16 cellular contexts compared by ENCODE assay signal in the genomic region with DNA sequence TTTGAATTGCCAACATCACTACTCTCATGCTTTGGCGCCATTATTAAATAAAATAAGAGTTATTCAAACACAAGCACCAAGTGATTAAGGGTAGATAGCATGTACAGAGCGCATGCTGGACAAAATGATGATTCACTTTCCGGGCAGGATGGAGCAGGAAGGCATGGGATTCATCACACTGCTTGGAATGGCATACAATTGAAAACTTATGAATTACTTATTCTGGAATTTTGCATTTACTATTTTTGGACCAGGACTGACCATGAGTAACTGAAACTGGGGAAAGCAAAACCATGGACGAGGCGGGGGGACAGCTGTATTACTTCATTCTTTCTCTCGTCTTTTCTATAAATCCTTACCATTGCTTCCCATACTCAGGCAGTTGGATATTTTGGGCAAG. TPM values are rescaled to one million over a fixed set of nuclear protein-coding genes. Genes with fewer than 3 reads are reported as not detected.
DNase-seq lines count a peak whose midpoint lies in the region; ATAC-seq, FAIRE-seq and TF ChIP-seq lines count a peak whose summit lies in the region.
"Had no signal": no experiment of that assay in that cellular context is flagged by ENCODE, and none has a peak within 500 bp of the region (broad histone marks: within the 10 kb centered on the region; RNA-seq: fewer than 3 reads in every experiment).

No MANE protein-coding gene starts in this region.

- peak overlapping the region; percentile 66 for H3K4me2 ChIP-seq in skeletal muscle satellite cell (ENCODE audit: low read length)

- FAIRE-seq in H54 (lab: Jason Lieb, UNC), result peak; percentile 93
- FAIRE-seq: kidney had no signal

- H3K4me1 ChIP-seq in skeletal muscle satellite cell (ENCODE audit: control insufficient read depth, insufficient read depth, low read length), result peaks cover 80% of the 10 kb centered on the region
- H3K4me1 ChIP-seq: tibial nerve had no signal

- ATAC-seq in natural killer cell (no peak), HG03378 (IDR thresholded peaks at IDR 0.05; ENCODE audit: unreplicated experiment) (no peak), HG03196 (IDR thresholded peaks at IDR 0.05; ENCODE audit: unreplicated experiment) (no peak)

- no peaks in the 10 kb centered on the region for H3K36me3 ChIP-seq in skeletal muscle satellite cell (ENCODE audit: insufficient read depth, low read length)
- H3K36me3 ChIP-seq: tibial nerve had no signal

- TF ChIP-seq POLR2A in H54 (IDR thresholded peaks at IDR 0.05; ENCODE audit: low read depth, low read length), result no peak

- no peak overlapping the region for H3K27ac Mint-ChIP-seq in natural killer cell
- H3K27ac Mint-ChIP-seq: activated T-helper 1 cell treated with anti-CD3 and anti-CD28 coated beads, Interleukin-12 subunit alpha, Interleukin-12 subunit beta, Interleukin-2, Interleukin-4 antibody, amounts not matched to agents 30 ng/mL and 10 ng/mL and 1 ng/mL, durations not matched to agents 14 hours and 24 hours and 36 hours; nephron progenitor cell had no signal

- H3K4me3 Mint-ChIP-seq in natural killer cell, result no peak overlapping the region
- H3K4me3 Mint-ChIP-seq: activated T-helper 1 cell treated with anti-CD3 and anti-CD28 coated beads, Interleukin-12 subunit alpha, Interleukin-12 subunit beta, Interleukin-2, Interleukin-4 antibody, amounts not matched to agents 30 ng/mL and 10 ng/mL and 1 ng/mL, durations not matched to agents 14 hours and 24 hours and 36 hours; nephron progenitor cell had no signal

- H3K27me3 ChIP-seq in skeletal muscle satellite cell (ENCODE audit: control insufficient read depth, insufficient read depth, low read length), result no peaks in the 10 kb centered on the region
- H3K27me3 ChIP-seq: tibial nerve had no signal

- H3K9me3 Mint-ChIP-seq in natural killer cell, result no peaks in the 10 kb centered on the region
- H3K9me3 Mint-ChIP-seq: activated T-helper 1 cell treated with anti-CD3 and anti-CD28 coated beads, Interleukin-12 subunit alpha, Interleukin-12 subunit beta, Interleukin-2, Interleukin-4 antibody, amounts not matched to agents 30 ng/mL and 10 ng/mL and 1 ng/mL, durations not matched to agents 14 hours and 24 hours and 36 hours; nephron progenitor cell had no signal

- H3K36me3 Mint-ChIP-seq in natural killer cell, result no peaks in the 10 kb centered on the region

- no peaks in the 10 kb centered on the region for H3K4me1 Mint-ChIP-seq in natural killer cell
- H3K4me1 Mint-ChIP-seq: nephron progenitor cell had no signal

- no peak for TF ChIP-seq CTCF in natural killer cell (IDR thresholded peaks at IDR 0.05)

- H3K4me3 ChIP-seq in skeletal muscle satellite cell (ENCODE audit: low read length), result peak overlapping the region; percentile 44
- H3K4me3 ChIP-seq: tibial nerve had no signal

- intact Hi-C loops in natural killer cell (cut with micrococcal nuclease), result no loop called here

- H3K9ac ChIP-seq in skeletal muscle satellite cell (ENCODE audit: low read depth, low read length), result peak overlapping the region; percentile 83

- DNase-seq in H54 (ENCODE audit: insufficient read length, low spot score), result no peak
- peak; percentile 19 for DNase-seq in T1000 (lab: John Stamatoyannopoulos, UW)
- peak; percentile 97 for DNase-seq in fibroblast of peridontal ligament (ENCODE audit: extremely low read depth)
- no peak for DNase-seq in natural killer cell
- DNase-seq in NCI-H187 treated with DMSO at 0.1 percent for 48 hours (lab: John Stamatoyannopoulos, UW), result no peak
- DNase-seq: activated CD4-positive, alpha-beta T cell treated with anti-CD3 and anti-CD28 coated beads for 48 hours; Kasumi-1; kidney; NCI-H2081 treated with DMSO at 0.1 percent for 48 hours; nephron progenitor cell; NK-92 treated with Interleukin-12 subunit alpha and Interleukin-12 subunit beta, amount 100 ng/mL, for 24 hours had no signal

- H3K9me3 ChIP-seq in skeletal muscle satellite cell (replicated peaks; ENCODE audit: low read length), result no peaks in the 10 kb centered on the region
- H3K9me3 ChIP-seq: tibial nerve had no signal

- peaks cover 6 to 19% of the 10 kb centered on the region in 2 donors for H3K27me3 Mint-ChIP-seq in natural killer cell (ENCODE audit: low read depth in 2 of 2)

RNA-seq across cellular contexts. Expression of a gene that starts 28.5 kb away (rescaled TPM):
- total RNA-seq in skeletal muscle satellite cell (2012; rRNA removed), result 6.1 and 7.2 TPM in 2 replicates
- under 1 TPM in 2 of 3 donors, not detected in 1; 0.09 TPM for total RNA-seq in natural killer cell
- total RNA-seq: activated T-helper 1 cell treated with anti-CD3 and anti-CD28 coated beads, Interleukin-12 subunit alpha, Interleukin-12 subunit beta, Interleukin-2, Interleukin-4 antibody, amounts not matched to agents 30 ng/mL and 10 ng/mL and 1 ng/mL, durations not matched to agents 14 hours and 24 hours and 36 hours had no signal

RNA-seq across cellular contexts. Expression of a gene that starts 40.7 kb away (rescaled TPM):
- 1.3 and 3.5 TPM in 2 replicates for total RNA-seq in skeletal muscle satellite cell (2012; rRNA removed)
- total RNA-seq in natural killer cell, result 1 to 10 TPM; 5.8 to 6.2 (median 6.0) TPM

Comparison
In these comparisons a context has a peak if more than half of its experiments do, and no peak if none do; other contexts are left out.
1. DNase-seq: peak in T1000 (single experiment) and fibroblast of peridontal ligament (single experiment); none in H54 (single experiment), natural killer cell (single experiment) and NCI-H187 treated with DMSO at 0.1 percent for 48 hours (single experiment).